20 cellular contexts compared by ENCODE assay signal in genomic region chr12:3242199-3242863, GRCh38.
DNase-seq lines count a peak whose midpoint lies in the region; ATAC-seq and TF ChIP-seq lines count a peak whose summit lies in the region.
"Had no signal": no experiment of that assay in that cellular context is flagged by ENCODE, and none has a peak within 500 bp of the region (broad histone marks: within the 10 kb centered on the region; RNA-seq: fewer than 3 reads in every experiment).

No MANE protein-coding gene starts in this region.

- H3K27me3 Mint-ChIP-seq in WTC11 (ENCODE audit: low read depth), result no peaks in the 10 kb centered on the region
- H3K27me3 Mint-ChIP-seq: activated B cell treated with CpG ODN at 0.5 μM for 24 hours had no signal

- H3K4me3 ChIP-seq in right atrium auricular region (no peak overlapping the region), skeletal muscle tissue (ENCODE audit: low read length in 3 of 3) (no peak overlapping the region)
- H3K4me3 ChIP-seq: gastroesophageal sphincter, GM12878, spleen had no signal

- DNase-seq in NCI-H1694 treated with DMSO at 0.1 percent for 48 hours (lab: John Stamatoyannopoulos, UW), result peak; percentile 53
- DNase-seq in NCI-H1694 (lab: John Stamatoyannopoulos, UW), result no peak
- DNase-seq in WTC11 (ENCODE audit: low spot score), result no peak
- DNase-seq in right atrium auricular region (ENCODE audit: low spot score), result no peak
- DNase-seq in KG1 (lab: John Stamatoyannopoulos, UW), result no peak
- no peak for DNase-seq in kidney tubule cell (ENCODE audit: low spot score)
- DNase-seq: activated B cell treated with CpG ODN at 0.5 μM for 24 hours; activated CD8-positive, alpha-beta memory T cell treated with anti-CD3 and anti-CD28 coated beads for 24 hours; CD8-positive, alpha-beta T cell; immature natural killer cell; mesenchymal stem cell; NCI-H2081 treated with DMSO at 0.1 percent for 48 hours; nucleus accumbens; spleen; stimulated activated naive CD4-positive, alpha-beta T cell had no signal

- H3K4me1 ChIP-seq in right atrium auricular region (peaks cover 0 to 86% of the 10 kb centered on the region in 2 donors), skeletal muscle tissue (ENCODE audit: control insufficient read depth in 3 of 3, insufficient read depth in 3 of 3, low read length in 3 of 3) (peaks cover 21 to 71% (median 43%) of the 10 kb centered on the region in 3 donors)

- POLR2A ChIA-PET in WTC11 (lab: Charles Lee), result no interaction called here

- H3K9me3 ChIP-seq in right atrium auricular region (no peaks in the 10 kb centered on the region), skeletal muscle tissue (ENCODE audit: control insufficient read depth in 3 of 3, low read length in 3 of 3) (no peaks in the 10 kb centered on the region)
- H3K9me3 ChIP-seq: gastroesophageal sphincter, spleen had no signal

- H3K27me3 ChIP-seq in right atrium auricular region, result no peaks in the 10 kb centered on the region
- H3K27me3 ChIP-seq in skeletal muscle tissue (ENCODE audit: control insufficient read depth in 3 of 3, insufficient read depth in 3 of 3, low read length in 3 of 3), result no peaks in the 10 kb centered on the region
- H3K27me3 ChIP-seq: gastroesophageal sphincter, spleen had no signal

- peaks cover 7% of the 10 kb centered on the region for H3K9me3 Mint-ChIP-seq in WTC11
- H3K9me3 Mint-ChIP-seq: activated B cell treated with CpG ODN at 0.5 μM for 24 hours; CD8-positive, alpha-beta T cell; immature natural killer cell; T-helper 1 cell treated with Interleukin-12 subunit alpha and Interleukin-12 subunit beta and Interleukin-4 antibody, amounts not matched to agents 30 μg/mL and 1 μg/mL, for 36 hours had no signal

- CTCF ChIA-PET in WTC11 (lab: Charles Lee), result interaction anchor here (0.7 to 4.6 kb wide), 17 partner anchors 11 to 169 kb away, joined by 3 to 27 read pairs (median 4); no protein-coding TSS in a partner anchor

- no peak overlapping the region for H3K4me3 Mint-ChIP-seq in WTC11
- H3K4me3 Mint-ChIP-seq: activated B cell treated with CpG ODN at 0.5 μM for 24 hours; CD8-positive, alpha-beta T cell; immature natural killer cell; T-helper 1 cell treated with Interleukin-12 subunit alpha and Interleukin-12 subunit beta and Interleukin-4 antibody, amounts not matched to agents 30 μg/mL and 1 μg/mL, for 36 hours had no signal

- H3K36me3 ChIP-seq in right atrium auricular region (no peaks in the 10 kb centered on the region), skeletal muscle tissue (ENCODE audit: control insufficient read depth in 3 of 3, insufficient read depth in 3 of 3, low read length in 3 of 3) (peaks cover 0 to 3% (median 0%) of the 10 kb centered on the region in 3 donors)
- H3K36me3 ChIP-seq: spleen had no signal

- H3K27ac ChIP-seq in right atrium auricular region (peak overlapping the region; percentile 91 to 97), skeletal muscle tissue (ENCODE audit: low read depth, low read length) (peak overlapping the region; percentile 91)
- H3K27ac ChIP-seq: gastroesophageal sphincter had no signal

- TF ChIP-seq CTCF in WTC11 (IDR thresholded peaks at IDR 0.05), result no peak
- no peak for TF ChIP-seq CTCF in right atrium auricular region (IDR thresholded peaks at IDR 0.05)

- peaks cover 3% of the 10 kb centered on the region for H3K4me1 Mint-ChIP-seq in WTC11
- H3K4me1 Mint-ChIP-seq: activated B cell treated with CpG ODN at 0.5 μM for 24 hours, immature natural killer cell had no signal

- H3K27ac Mint-ChIP-seq in WTC11, result no peak overlapping the region
- H3K27ac Mint-ChIP-seq: activated B cell treated with CpG ODN at 0.5 μM for 24 hours; CD8-positive, alpha-beta T cell; immature natural killer cell; T-helper 1 cell treated with Interleukin-12 subunit alpha and Interleukin-12 subunit beta and Interleukin-4 antibody, amounts not matched to agents 30 μg/mL and 1 μg/mL, for 36 hours had no signal

- peaks cover 7% of the 10 kb centered on the region for H3K36me3 Mint-ChIP-seq in WTC11
- H3K36me3 Mint-ChIP-seq: CD8-positive, alpha-beta T cell; immature natural killer cell had no signal

- peak overlapping the region; percentile 5 to 70 (median 60) for H3K9ac ChIP-seq in skeletal muscle tissue (ENCODE audit: low read depth in 1 of 3, low read length in 3 of 3)

- ATAC-seq in WTC11 (peak; percentile 58), GM19463 (IDR thresholded peaks at IDR 0.05; ENCODE audit: unreplicated experiment) (no peak)
- ATAC-seq: CD8-positive, alpha-beta T cell; gastroesophageal sphincter; GM12878 had no signal

TF ChIP-seq in WTC11, 78 proteins besides CTCF, POLR2A, EP300 and RAD21 (continues in another document):
- TF ChIP-seq TP53 (CRISPR knock-in tag; IDR thresholded peaks at IDR 0.05) (no peak), ZMAT4 (CRISPR knock-in tag; IDR thresholded peaks at IDR 0.05) (no peak), GABPB1 (CRISPR knock-in tag; IDR thresholded peaks at IDR 0.05) (no peak), ZNF317 (CRISPR knock-in tag; IDR thresholded peaks at IDR 0.05; ENCODE audit: borderline replicate concordance, low read depth) (no peak), E2F1 (CRISPR knock-in tag; IDR thresholded peaks at IDR 0.05) (no peak), STAT6 (CRISPR knock-in tag; conservative IDR thresholded peaks at IDR 0.05; ENCODE audit: low read depth) (no peak), ZNF512 (CRISPR knock-in tag; IDR thresholded peaks at IDR 0.05; ENCODE audit: borderline replicate concordance) (no peak), JAZF1 (CRISPR knock-in tag; IDR thresholded peaks at IDR 0.05) (no peak), SMAD3 (CRISPR knock-in tag; IDR thresholded peaks at IDR 0.05; ENCODE audit: borderline replicate concordance) (no peak), HMGXB4 (CRISPR knock-in tag; IDR thresholded peaks at IDR 0.05) (no peak), ELF4 (CRISPR knock-in tag; IDR thresholded peaks at IDR 0.05; ENCODE audit: low read depth) (no peak), NR1H2 (CRISPR knock-in tag; IDR thresholded peaks at IDR 0.05) (no peak), ZNF423 (CRISPR knock-in tag; IDR thresholded peaks at IDR 0.05) (no peak), EMX1 (CRISPR knock-in tag; IDR thresholded peaks at IDR 0.05) (no peak)
